In the genomic region with DNA sequence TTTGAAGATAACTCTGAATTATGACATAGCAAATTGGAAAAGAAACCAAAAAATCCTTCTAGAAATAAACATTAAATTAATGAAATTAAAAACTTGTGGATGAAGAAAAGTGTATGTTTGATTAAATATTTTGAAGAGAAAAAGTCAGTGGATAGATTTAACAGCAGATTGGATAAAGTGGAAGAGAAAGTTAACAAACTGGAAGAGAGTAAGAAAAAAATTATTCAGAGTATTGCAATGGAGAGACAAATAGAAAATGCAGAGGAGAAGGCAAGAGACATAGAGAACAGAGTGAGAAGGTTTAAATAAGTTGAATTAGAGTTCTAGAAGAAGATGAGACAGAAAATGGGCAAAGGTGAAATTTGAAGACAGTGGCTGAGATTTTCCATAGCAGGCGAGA, we compare ENCODE assay signal across 1 cellular context.
TF ChIP-seq lines count a peak whose summit lies in the region.

No MANE protein-coding gene starts in this region.

TF ChIP-seq in SK-N-SH, 30 proteins besides CTCF, POLR2A, EP300 and RAD21 (continued from another document):
- TF ChIP-seq NFIC (IDR thresholded peaks at IDR 0.05; ENCODE audit: borderline replicate concordance) (no peak), YY1 (IDR thresholded peaks at IDR 0.05; ENCODE audit: low read depth) (no peak), RXRA (IDR thresholded peaks at IDR 0.05; ENCODE audit: borderline replicate concordance, low read depth) (no peak)
- TF ChIP-seq, protein P1, sequence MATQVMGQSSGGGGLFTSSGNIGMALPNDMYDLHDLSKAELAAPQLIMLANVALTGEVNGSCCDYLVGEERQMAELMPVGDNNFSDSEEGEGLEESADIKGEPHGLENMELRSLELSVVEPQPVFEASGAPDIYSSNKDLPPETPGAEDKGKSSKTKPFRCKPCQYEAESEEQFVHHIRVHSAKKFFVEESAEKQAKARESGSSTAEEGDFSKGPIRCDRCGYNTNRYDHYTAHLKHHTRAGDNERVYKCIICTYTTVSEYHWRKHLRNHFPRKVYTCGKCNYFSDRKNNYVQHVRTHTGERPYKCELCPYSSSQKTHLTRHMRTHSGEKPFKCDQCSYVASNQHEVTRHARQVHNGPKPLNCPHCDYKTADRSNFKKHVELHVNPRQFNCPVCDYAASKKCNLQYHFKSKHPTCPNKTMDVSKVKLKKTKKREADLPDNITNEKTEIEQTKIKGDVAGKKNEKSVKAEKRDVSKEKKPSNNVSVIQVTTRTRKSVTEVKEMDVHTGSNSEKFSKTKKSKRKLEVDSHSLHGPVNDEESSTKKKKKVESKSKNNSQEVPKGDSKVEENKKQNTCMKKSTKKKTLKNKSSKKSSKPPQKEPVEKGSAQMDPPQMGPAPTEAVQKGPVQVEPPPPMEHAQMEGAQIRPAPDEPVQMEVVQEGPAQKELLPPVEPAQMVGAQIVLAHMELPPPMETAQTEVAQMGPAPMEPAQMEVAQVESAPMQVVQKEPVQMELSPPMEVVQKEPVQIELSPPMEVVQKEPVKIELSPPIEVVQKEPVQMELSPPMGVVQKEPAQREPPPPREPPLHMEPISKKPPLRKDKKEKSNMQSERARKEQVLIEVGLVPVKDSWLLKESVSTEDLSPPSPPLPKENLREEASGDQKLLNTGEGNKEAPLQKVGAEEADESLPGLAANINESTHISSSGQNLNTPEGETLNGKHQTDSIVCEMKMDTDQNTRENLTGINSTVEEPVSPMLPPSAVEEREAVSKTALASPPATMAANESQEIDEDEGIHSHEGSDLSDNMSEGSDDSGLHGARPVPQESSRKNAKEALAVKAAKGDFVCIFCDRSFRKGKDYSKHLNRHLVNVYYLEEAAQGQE (IDR thresholded peaks at IDR 0.05; ENCODE audit: low read depth, low read length): no peak
- TF ChIP-seq, protein P2, sequence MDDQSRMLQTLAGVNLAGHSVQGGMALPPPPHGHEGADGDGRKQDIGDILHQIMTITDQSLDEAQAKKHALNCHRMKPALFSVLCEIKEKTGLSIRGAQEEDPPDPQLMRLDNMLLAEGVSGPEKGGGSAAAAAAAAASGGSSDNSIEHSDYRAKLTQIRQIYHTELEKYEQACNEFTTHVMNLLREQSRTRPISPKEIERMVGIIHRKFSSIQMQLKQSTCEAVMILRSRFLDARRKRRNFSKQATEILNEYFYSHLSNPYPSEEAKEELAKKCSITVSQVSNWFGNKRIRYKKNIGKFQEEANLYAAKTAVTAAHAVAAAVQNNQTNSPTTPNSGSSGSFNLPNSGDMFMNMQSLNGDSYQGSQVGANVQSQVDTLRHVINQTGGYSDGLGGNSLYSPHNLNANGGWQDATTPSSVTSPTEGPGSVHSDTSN (IDR thresholded peaks at IDR 0.05): no peak
TF ChIP-seq in SK-N-SH: peak in this region for 0.
